Comparison of ENCODE assay signal across 2 cellular contexts in the genomic region with DNA sequence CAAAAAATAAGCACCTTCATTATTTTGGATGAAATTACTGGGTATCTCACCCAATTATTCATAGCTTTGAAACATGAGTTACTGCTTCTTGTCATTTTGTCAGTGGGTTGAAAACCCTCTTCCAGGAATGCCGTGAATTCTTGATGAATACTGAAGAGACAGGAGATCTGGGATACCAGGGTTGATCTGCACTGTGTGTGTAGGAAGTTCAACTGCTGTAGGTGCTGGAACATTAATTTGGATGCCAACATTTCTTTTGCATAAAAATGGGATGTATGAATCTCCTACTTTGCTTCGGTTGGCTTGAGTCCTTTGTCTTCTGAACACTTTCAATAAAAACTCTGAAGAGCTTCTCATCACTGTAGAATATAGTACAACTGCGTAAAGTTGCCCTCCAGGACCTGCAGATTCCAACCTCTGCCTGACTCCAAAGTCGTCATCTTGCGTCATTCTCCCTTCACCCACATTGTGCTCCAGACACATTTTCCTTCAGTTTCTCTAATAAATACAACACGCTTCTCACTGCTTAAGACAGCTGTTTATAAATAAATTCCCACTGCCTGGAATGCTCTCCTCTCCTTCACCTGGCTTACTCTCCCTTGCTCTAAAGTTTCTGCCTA.
A peak's percentile ranks its signal among the peaks of the same experiment; 100 is the strongest.
TF ChIP-seq lines count a peak whose summit lies in the region.

No MANE protein-coding gene starts in this region.

TF ChIP-seq in IMR-90, 13 proteins besides CTCF, POLR2A, EP300 and RAD21:
- TF ChIP-seq MAFK (IDR thresholded peaks at IDR 0.05; ENCODE audit: low read depth, low read length) (no peak), CEBPB (IDR thresholded peaks at IDR 0.05; ENCODE audit: low read depth, low read length) (peak; percentile 53)
TF ChIP-seq in IMR-90: peak in this region for 1.

TF ChIP-seq in H1, 55 proteins besides CTCF, POLR2A, EP300 and RAD21:
- no peak for TF ChIP-seq HDAC2 (IDR thresholded peaks at IDR 0.05; ENCODE audit: borderline replicate concordance in 1 of 2, low read depth in 2 of 2, low read length in 2 of 2)
- TF ChIP-seq, protein P1, sequence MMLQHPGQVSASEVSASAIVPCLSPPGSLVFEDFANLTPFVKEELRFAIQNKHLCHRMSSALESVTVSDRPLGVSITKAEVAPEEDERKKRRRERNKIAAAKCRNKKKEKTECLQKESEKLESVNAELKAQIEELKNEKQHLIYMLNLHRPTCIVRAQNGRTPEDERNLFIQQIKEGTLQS (IDR thresholded peaks at IDR 0.05; ENCODE audit: insufficient read depth, low read depth, low read length): no peak
- no peak for TF ChIP-seq TCF12 (IDR thresholded peaks at IDR 0.05; ENCODE audit: low read depth, low read length)
- TF ChIP-seq CEBPB (IDR thresholded peaks at IDR 0.05; ENCODE audit: low read depth, low read length): 0 out of 2 replicates have a peak, but pooled peaks have one; percentile 11
